20 cellular contexts compared by ENCODE assay signal in genomic region chr4:45971108-45971507, GRCh38.
"Had no signal": no experiment of that assay in that cellular context is flagged by ENCODE, and none has a peak within 500 bp of the region (broad histone marks: within the 10 kb centered on the region; RNA-seq: fewer than 3 reads in every experiment).

No MANE protein-coding gene starts in this region.

- H3K36me3 ChIP-seq: esophagus muscularis mucosa, gastroesophageal sphincter, heart left ventricle had no signal

- H3K27ac ChIP-seq: body of pancreas, esophagus muscularis mucosa, gastroesophageal sphincter, heart left ventricle had no signal

- H3K4me1 ChIP-seq: body of pancreas, esophagus muscularis mucosa, gastroesophageal sphincter, heart left ventricle had no signal

- DNase-seq: activated CD4-positive, alpha-beta T cell treated with anti-CD3 and anti-CD28 coated beads, Interleukin-2, amount 50 U/mL, for 1 hour; activated CD4-positive, CD25-positive, alpha-beta regulatory T cell treated with anti-CD3 and anti-CD28 coated beads, Interleukin-2, amount 50 U/mL, for 72 hours; activated CD8-positive, alpha-beta memory T cell treated with anti-CD3 and anti-CD28 coated beads, Interleukin-2, amount 50 U/mL, for 4 hours; activated naive CD4-positive, alpha-beta T cell treated with anti-CD3 and anti-CD28 coated beads for 36 hours; activated T-cell treated with anti-CD3 and anti-CD28 coated beads, Interleukin-2, amount 50 U/mL, for 4 hours; body of pancreas; cerebellar nuclear complex; effector CD8-positive, alpha-beta T cell; heart left ventricle; mesenchymal stem cell; mucosa of descending colon; naive B cell; retina; stimulated activated CD4-positive, alpha-beta T cell treated with anti-CD3 and anti-CD28 coated beads, Interleukin-12 subunit alpha, Interleukin-12 subunit beta, amount 100 ng/mL, for 4 hours; stimulated activated CD4-positive, alpha-beta T cell treated with anti-CD3 and anti-CD28 coated beads, Interleukin-1b, Interleukin-23, amount 100 ng/mL, for 48 hours; stimulated activated CD8-positive, alpha-beta memory T cell treated with anti-CD3 and anti-CD28 coated beads, Interleukin-4, amount 100 ng/mL, for 48 hours; stimulated activated naive CD4-positive, alpha-beta T cell; T1000 had no signal

- H3K27me3 ChIP-seq: body of pancreas, esophagus muscularis mucosa, gastroesophageal sphincter, heart left ventricle had no signal

- H3K4me3 ChIP-seq: body of pancreas, esophagus muscularis mucosa, gastroesophageal sphincter, heart left ventricle, mucosa of descending colon had no signal

- ATAC-seq: activated T-cell treated with anti-CD3 and anti-CD28 coated beads, Interleukin-2, amount 50 U/mL, for 4 hours; body of pancreas; gastroesophageal sphincter; heart left ventricle; mucosa of descending colon had no signal
